Comparison of ENCODE assay signal across 1 cellular context in genomic region chr1:35809156-35810095, GRCh38.
TF ChIP-seq lines count a peak whose summit lies in the region.

No MANE protein-coding gene starts in this region.

TF ChIP-seq in GM12878, 131 proteins besides CTCF, POLR2A, EP300 and RAD21:
- TF ChIP-seq MLLT1 (IDR thresholded peaks at IDR 0.05) (0 out of 2 replicates have a peak, but pooled peaks have one; percentile 15), POU2F2 (IDR thresholded peaks at IDR 0.05; ENCODE audit: borderline replicate concordance, low read depth, low read length) (no peak), JUNB (IDR thresholded peaks at IDR 0.05) (no peak), TCF3 (IDR thresholded peaks at IDR 0.05; ENCODE audit: borderline replicate concordance, insufficient read depth, low read depth, low read length) (0 out of 2 replicates have a peak, but pooled peaks have one; percentile 1)
